ENCODE assay signal across 10 cellular contexts in the genomic region with DNA sequence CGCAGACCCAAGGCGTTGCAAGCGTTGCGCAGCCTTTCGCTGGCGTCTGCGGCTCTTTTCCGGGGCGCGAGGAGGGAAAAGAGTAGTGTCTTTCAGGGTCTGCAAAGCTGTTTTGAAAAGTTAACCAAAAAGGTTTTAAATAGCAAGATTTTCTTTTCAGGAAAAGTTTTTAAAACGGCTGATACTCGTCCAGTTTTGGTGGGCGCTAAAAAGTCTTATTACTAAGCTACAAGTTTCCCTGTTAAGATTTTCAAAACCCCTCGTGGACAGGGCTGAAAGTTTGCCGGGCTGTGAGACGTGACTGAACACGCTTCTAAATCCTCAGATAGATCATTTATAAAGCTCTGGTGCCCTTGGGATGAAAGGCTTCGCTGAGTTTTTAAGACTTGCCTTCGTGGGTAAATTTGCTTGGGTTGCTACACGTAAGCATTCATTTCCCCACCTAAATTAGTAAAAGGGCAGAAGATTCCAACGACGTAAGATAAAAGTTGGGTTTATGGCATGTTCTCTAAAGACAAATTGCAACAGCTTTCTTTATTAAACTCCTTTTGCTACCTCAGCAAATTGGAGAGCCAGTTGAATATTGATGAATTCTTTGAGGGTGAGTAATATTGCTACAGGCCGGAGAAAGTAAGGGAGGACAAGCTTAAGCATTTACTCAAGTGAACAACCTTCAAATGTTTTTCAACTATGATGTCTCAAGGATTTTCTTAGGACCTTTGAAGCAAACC.
DNase-seq lines count a peak whose midpoint lies in the region; ATAC-seq and TF ChIP-seq lines count a peak whose summit lies in the region.
"Had no signal": no experiment of that assay in that cellular context is flagged by ENCODE, and none has a peak within 500 bp of the region (broad histone marks: within the 10 kb centered on the region; RNA-seq: fewer than 3 reads in every experiment).

No MANE protein-coding gene starts in this region.

- no peak overlapping the region for H3K27ac Mint-ChIP-seq in H9

- H3K4me3 Mint-ChIP-seq in H9 = peak overlapping the region; percentile 60 to 78

- H2BK120ac ChIP-seq in H9 (ENCODE audit: low read depth, low read length, poor library complexity, severe bottlenecking) = no peak overlapping the region

- H3K4me3 ChIP-seq in ACC112 (ENCODE audit: low read depth, low read length) (peak overlapping the region; percentile 93), adrenal gland (peak overlapping the region in 2 of 4 donors; percentile 5 to 69), lower lobe of right lung (peak overlapping the region; percentile 58)

- no peak for TF ChIP-seq CTCF in H9 (conservative IDR thresholded peaks at IDR 0.05)
- no peak for TF ChIP-seq CTCF in adrenal gland (IDR thresholded peaks at IDR 0.05)
- TF ChIP-seq CTCF in lower lobe of right lung (IDR thresholded peaks at IDR 0.05) = no peak

- H3K9ac ChIP-seq in H9 (ENCODE audit: extremely low read depth, insufficient read length, low read length) = no peak overlapping the region

- H3K27ac ChIP-seq in ACC112 (ENCODE audit: low read depth, low read length) = peak overlapping the region; percentile 78
- H3K27ac ChIP-seq in H9 (ENCODE audit: insufficient read length, low read depth, low read length) = no peak overlapping the region
- peak overlapping the region in 3 of 5 donors; percentile 81 to 90 (median 83) for H3K27ac ChIP-seq in adrenal gland
- no peak overlapping the region for H3K27ac ChIP-seq in lower lobe of right lung

- ATAC-seq in lower lobe of right lung (no peak), GM21447 (IDR thresholded peaks at IDR 0.05; ENCODE audit: unreplicated experiment) (no peak)

- H2BK15ac ChIP-seq in H9 (ENCODE audit: low read depth, low read length) = no peak overlapping the region

- H3K9me3 ChIP-seq in H9 (ENCODE audit: control insufficient read depth, low read depth, low read length) (no peaks in the 10 kb centered on the region), adrenal gland (replicated peaks in 1 of 3) (no peaks in the 10 kb centered on the region), lower lobe of right lung (no peaks in the 10 kb centered on the region)

- DNase-seq in H9 (no peak), adrenal gland (no peak), lower lobe of right lung (no peak), globus pallidus (ENCODE audit: low spot score) (no peak), posterior vena cava (ENCODE audit: low spot score) (no peak), UCSD-AML1 (lab: John Stamatoyannopoulos, UW; ENCODE audit: unreplicated experiment) (no peak)
- DNase-seq: GDM1, NCI-H187 had no signal

- H3K4me1 Mint-ChIP-seq in H9 = peaks cover 23 to 35% of the 10 kb centered on the region in 2 experiments

- H4K20me1 ChIP-seq in H9 (ENCODE audit: control insufficient read depth, insufficient read depth, insufficient read length) = peaks cover 3% of the 10 kb centered on the region

- H3K79me2 ChIP-seq in ACC112 (ENCODE audit: control insufficient read depth, insufficient read depth, low read length, unreplicated experiment) (peaks cover 28% of the 10 kb centered on the region), H9 (ENCODE audit: insufficient read depth, low read length) (no peaks in the 10 kb centered on the region)

- H3K4me2 ChIP-seq in H9 (ENCODE audit: insufficient read depth, insufficient read length, low read length) = peak overlapping the region; percentile 86

- H2AK5ac ChIP-seq in H9 (ENCODE audit: insufficient read length, low read length) = no peak overlapping the region

- WGBS in H9 (ENCODE audit: extremely low coverage, insufficient read length, low lambda C conversion rate) = no CpG with 5 or more reads among the region's 23 CpGs
- WGBS in adrenal gland, 4 donors = 11 to 40% (median 25%) methylated on average over 10 to 23 of the region's 23 CpGs

- intact Hi-C loops in adrenal gland (cut with DNase I) (no loop called here), lower lobe of right lung (cut with DNase I) (no loop called here), posterior vena cava (cut with DNase I) (no loop called here)

- H3K4ac ChIP-seq in H9 (ENCODE audit: low read depth, low read length) = no peak overlapping the region

- H4K5ac ChIP-seq in H9 (ENCODE audit: insufficient read length, low read depth, low read length) = no peak overlapping the region

- no peak overlapping the region for H3K23ac ChIP-seq in H9 (ENCODE audit: insufficient read length, low read depth, low read length)

- peaks cover 73% of the 10 kb centered on the region for H3K27me3 Mint-ChIP-seq in H9 (ENCODE audit: low read depth)

- H2AFZ ChIP-seq in ACC112 (ENCODE audit: low read length, unreplicated experiment) (peak overlapping the region; percentile 13), H9 (ENCODE audit: low read length) (no peak overlapping the region)

- TF ChIP-seq POLR2A in adrenal gland (IDR thresholded peaks at IDR 0.05) = no peak

- H2BK5ac ChIP-seq in H9 (ENCODE audit: insufficient read length, low read length) = no peak overlapping the region

- no peak overlapping the region for H3K56ac ChIP-seq in H9 (ENCODE audit: insufficient read length, low read depth, low read length)

- peaks cover 13% of the 10 kb centered on the region for H3K23me2 ChIP-seq in H9 (ENCODE audit: insufficient read length, low read depth, low read length, poor library complexity, severe bottlenecking)

- H4K8ac ChIP-seq in H9 (replicated peaks; ENCODE audit: insufficient read length, low read depth, low read length) = no peak overlapping the region

- H2BK12ac ChIP-seq in H9 (ENCODE audit: insufficient read length, low read depth, low read length) = no peak overlapping the region

- no peaks in the 10 kb centered on the region for H3K36me3 ChIP-seq in ACC112 (ENCODE audit: insufficient read depth, low read length)
- no peaks in the 10 kb centered on the region for H3K36me3 ChIP-seq in adrenal gland (replicated peaks in 1 of 2)
- no peaks in the 10 kb centered on the region for H3K36me3 ChIP-seq in lower lobe of right lung

- H2BK20ac ChIP-seq in H9 (ENCODE audit: low read depth, low read length, poor library complexity, severe bottlenecking) = no peak overlapping the region

- H3K36me3 Mint-ChIP-seq in H9 (ENCODE audit: insufficient read depth in 1 of 3, low read depth in 3 of 3) = no peaks in the 10 kb centered on the region

- no peaks in the 10 kb centered on the region for H3K79me1 ChIP-seq in H9 (ENCODE audit: insufficient read depth, low read depth, low read length, poor library complexity, severe bottlenecking)

- H3T11ph ChIP-seq in H9 (ENCODE audit: low read length) = no peak overlapping the region

- no peak overlapping the region for H3K14ac ChIP-seq in H9 (ENCODE audit: insufficient read depth, low read length)

- H4K91ac ChIP-seq in H9 (ENCODE audit: insufficient read length, low read depth, low read length) = no peak overlapping the region

- H3K4me1 ChIP-seq in ACC112 (ENCODE audit: control insufficient read depth, insufficient read depth, low read length, unreplicated experiment) (peaks cover 11% of the 10 kb centered on the region), H9 (ENCODE audit: insufficient read depth, low read length) (peaks cover 4% of the 10 kb centered on the region; the same call in 1 of the 2 replicates), adrenal gland (replicated peaks in 1 of 2) (no peaks in the 10 kb centered on the region), lower lobe of right lung (no peaks in the 10 kb centered on the region)

- peaks cover 9 to 80% of the 10 kb centered on the region in 2 experiments for H3K9me3 Mint-ChIP-seq in H9

- no peaks in the 10 kb centered on the region for H3K27me3 ChIP-seq in ACC112 (ENCODE audit: insufficient read depth, low read length)
- H3K27me3 ChIP-seq in H9 (ENCODE audit: insufficient read depth, low read length) = peaks cover 25% of the 10 kb centered on the region; the same call in 1 of the 2 replicates
- peaks cover 30% of the 10 kb centered on the region for H3K27me3 ChIP-seq in adrenal gland
- H3K27me3 ChIP-seq in lower lobe of right lung (ENCODE audit: low read depth) = peaks cover 15% of the 10 kb centered on the region

- no peak overlapping the region for H3K18ac ChIP-seq in H9 (ENCODE audit: insufficient read length, low read depth, low read length)

Comparison
In these comparisons a context has a peak if more than half of its experiments do, and no peak if none do; other contexts are left out.
1. H3K27ac ChIP-seq: peak in ACC112 (single experiment) and adrenal gland (3 of 5); none in H9 (single experiment) and lower lobe of right lung (single experiment).